9 cellular contexts compared by ENCODE assay signal in the genomic region with DNA sequence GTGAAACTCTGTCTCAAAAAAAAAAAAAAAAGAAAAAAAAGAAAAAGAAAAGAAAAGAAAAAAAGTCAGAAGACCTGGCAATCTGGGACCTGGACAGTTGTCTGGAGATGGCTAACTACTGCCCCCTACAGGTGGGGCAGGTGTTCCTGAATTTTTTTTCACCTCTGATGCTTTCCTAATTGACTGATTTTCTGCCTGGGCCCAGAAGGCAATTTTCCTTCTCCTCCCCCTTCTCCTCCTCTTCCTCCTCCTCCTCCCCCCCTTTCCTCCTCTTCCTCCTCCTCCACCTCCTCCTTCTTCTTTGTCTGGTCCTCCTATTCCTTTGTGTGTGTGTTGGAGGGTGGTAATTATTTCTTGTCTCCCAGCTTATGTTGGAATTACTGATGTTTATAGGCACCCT. TPM values are rescaled to one million over a fixed set of nuclear protein-coding genes. Genes with fewer than 3 reads are reported as not detected.
DNase-seq lines count a peak whose midpoint lies in the region; ATAC-seq, FAIRE-seq and TF ChIP-seq lines count a peak whose summit lies in the region.
"Had no signal": no experiment of that assay in that cellular context is flagged by ENCODE, and none has a peak within 500 bp of the region (broad histone marks: within the 10 kb centered on the region; RNA-seq: fewer than 3 reads in every experiment).

No MANE protein-coding gene starts in this region.

- no peak overlapping the region for H3K4me2 ChIP-seq in keratinocyte (ENCODE audit: control insufficient read depth, extremely low read depth, insufficient read depth, low read depth, low read length)

- intact Hi-C loops in ovary (cut with DNase I) = no loop called here

- POLR2A ChIA-PET in HEK293 (lab: Yijun Ruan, JAX) = interaction anchor here (0.7 to 0.8 kb wide), 2 partner anchors 41 to 671 kb away, joined by 4 to 7 read pairs; a partner anchor contains a TSS

- H3K4me1 ChIP-seq in HEK293 (ENCODE audit: control insufficient read depth, insufficient read depth, low read length) (no peaks in the 10 kb centered on the region), keratinocyte (ENCODE audit: control insufficient read depth, extremely low read depth, insufficient read depth, low read length) (no peaks in the 10 kb centered on the region), ovary (ENCODE audit: insufficient read depth) (no peaks in the 10 kb centered on the region)

- no peaks in the 10 kb centered on the region for H3K9me3 Mint-ChIP-seq in activated T-helper 17 cell treated with anti-CD3 and anti-CD28 coated beads, Interleukin-2, amount 50 U/mL, for 72 hours

- no peaks in the 10 kb centered on the region for H3K79me2 ChIP-seq in keratinocyte (ENCODE audit: control insufficient read depth, insufficient read depth, low read length)

- H3K27me3 ChIP-seq in keratinocyte (ENCODE audit: control insufficient read depth, extremely low read depth, insufficient read depth, low read length) = no peaks in the 10 kb centered on the region
- no peaks in the 10 kb centered on the region for H3K27me3 ChIP-seq in ovary

- H3K9me3 ChIP-seq in HEK293 (ENCODE audit: control insufficient read depth, insufficient read depth, low read depth, low read length) = no peaks in the 10 kb centered on the region
- no peaks in the 10 kb centered on the region for H3K9me3 ChIP-seq in keratinocyte (ENCODE audit: control insufficient read depth, low read depth, low read length)
- no peaks in the 10 kb centered on the region for H3K9me3 ChIP-seq in ovary
- H3K9me3 ChIP-seq: thoracic aorta had no signal

- no peaks in the 10 kb centered on the region for H3K4me1 Mint-ChIP-seq in activated T-helper 17 cell treated with anti-CD3 and anti-CD28 coated beads, Interleukin-2, amount 50 U/mL, for 72 hours

- peak; percentile 58 for TF ChIP-seq CTCF in D721Med (IDR thresholded peaks at IDR 0.05; ENCODE audit: insufficient read depth, missing control alignments)
- peak; percentile 75 for TF ChIP-seq CTCF in HEK293 (tag by site-specific recombination; IDR thresholded peaks at IDR 0.05)
- TF ChIP-seq CTCF in keratinocyte (optimal IDR thresholded peaks at IDR 0.05 in 1 of 3, IDR thresholded peaks at IDR 0.05 in 1 of 3, conservative IDR thresholded peaks at IDR 0.05 in 1 of 3; ENCODE audit: extremely low read depth in 1 of 3, insufficient read depth in 2 of 3, low read length in 3 of 3) = peak; percentile 61 to 74 (median 70)
- TF ChIP-seq CTCF in ovary (IDR thresholded peaks at IDR 0.05) = no peak

- dilution Hi-C loops in keratinocyte (cut with MboI; ENCODE audit: extremely low pct_ligation_motif_present, low sequenced_read_pairs) = no loop called here

- H3K36me3 Mint-ChIP-seq in activated T-helper 17 cell treated with anti-CD3 and anti-CD28 coated beads, Interleukin-2, amount 50 U/mL, for 72 hours (ENCODE audit: low read depth) = no peaks in the 10 kb centered on the region

- DNase-seq in D721Med (ENCODE audit: insufficient read length, low spot score) (no peak), SK-MEL-5 (ENCODE audit: low read depth, low spot score) (peak; percentile 73), keratinocyte (ENCODE audit: low read depth, low spot score) (no peak), H54 (ENCODE audit: insufficient read length, low spot score) (no peak), ovary (no peak)

- H3K4me3 ChIP-seq in HEK293 (ENCODE audit: low read depth, low read length) (no peak overlapping the region), keratinocyte (ENCODE audit: control insufficient read depth in 2 of 3, extremely low read depth in 1 of 3, insufficient read depth in 2 of 3, low read depth in 1 of 3, low read length in 3 of 3) (no peak overlapping the region), ovary (no peak overlapping the region)
- H3K4me3 ChIP-seq: thoracic aorta had no signal

- H3K27ac ChIP-seq in HEK293 (ENCODE audit: extremely low read depth, low read depth, low read length) (no peak overlapping the region), keratinocyte (ENCODE audit: control insufficient read depth, insufficient read depth, low read length) (no peak overlapping the region), ovary (no peak overlapping the region)
- H3K27ac ChIP-seq: thoracic aorta had no signal

- H3K36me3 ChIP-seq in HEK293 (ENCODE audit: control insufficient read depth in 2 of 2, insufficient read depth in 1 of 2, low read length in 2 of 2) = no peaks in the 10 kb centered on the region
- H3K36me3 ChIP-seq in keratinocyte (ENCODE audit: control insufficient read depth in 2 of 2, extremely low read depth in 1 of 2, insufficient read depth in 2 of 2, low read length in 2 of 2) = no peaks in the 10 kb centered on the region
- H3K36me3 ChIP-seq in ovary = no peaks in the 10 kb centered on the region
- H3K36me3 ChIP-seq: thoracic aorta had no signal

- CTCF ChIA-PET in HEK293 (lab: Yijun Ruan, JAX) = interaction anchor here (0.6 to 1.8 kb wide), 16 partner anchors 9 to 1408 kb away, joined by 3 to 11 read pairs (median 4); no protein-coding TSS in a partner anchor

- TF ChIP-seq POLR2A in H54 (IDR thresholded peaks at IDR 0.05; ENCODE audit: low read depth, low read length) (no peak), ovary (IDR thresholded peaks at IDR 0.05) (no peak)

- H3K9ac ChIP-seq in keratinocyte (ENCODE audit: control insufficient read depth, extremely low read depth, insufficient read depth, low read length) = no peak overlapping the region

- H3K27ac Mint-ChIP-seq in activated T-helper 17 cell treated with anti-CD3 and anti-CD28 coated beads, Interleukin-2, amount 50 U/mL, for 72 hours = no peak overlapping the region

- ATAC-seq in activated T-helper 17 cell treated with anti-CD3 and anti-CD28 coated beads, Interleukin-2, amount 50 U/mL, for 72 hours (replicated peaks) = no peak
- ATAC-seq in GM18907 (IDR thresholded peaks at IDR 0.05; ENCODE audit: unreplicated experiment) = no peak

- H3K4me3 Mint-ChIP-seq in activated T-helper 17 cell treated with anti-CD3 and anti-CD28 coated beads, Interleukin-2, amount 50 U/mL, for 72 hours = no peak overlapping the region

- FAIRE-seq in D721Med (lab: Jason Lieb, UNC) (no peak), keratinocyte (lab: Jason Lieb, UNC) (peak; percentile 29), H54 (lab: Jason Lieb, UNC) (no peak)

- H3K9me1 ChIP-seq in keratinocyte (ENCODE audit: control insufficient read depth, extremely low read depth, insufficient read depth, low read length) = no peaks in the 10 kb centered on the region

- no peaks in the 10 kb centered on the region for H4K20me1 ChIP-seq in keratinocyte (ENCODE audit: control insufficient read depth, extremely low read depth, insufficient read depth, low read length)

- peaks cover 12% of the 10 kb centered on the region for H3K27me3 Mint-ChIP-seq in activated T-helper 17 cell treated with anti-CD3 and anti-CD28 coated beads, Interleukin-2, amount 50 U/mL, for 72 hours

- no peak overlapping the region for H2AFZ ChIP-seq in keratinocyte (ENCODE audit: control insufficient read depth, low read length)

- in situ Hi-C loops in SK-MEL-5 (cut with HindIII; ENCODE audit: low pct_unique_long_range_greater_than_20kb, low sequenced_read_pairs) = no loop called here

- TF ChIP-seq EP300 in ovary (IDR thresholded peaks at IDR 0.05) = no peak

TF ChIP-seq in HEK293, 187 proteins besides CTCF, POLR2A, EP300 and RAD21 (continues in another document):
- TF ChIP-seq ZBTB21 (tag by site-specific recombination; IDR thresholded peaks at IDR 0.05) (no peak), ZNF654 (tag by site-specific recombination; IDR thresholded peaks at IDR 0.05; ENCODE audit: low read depth) (peak; percentile 75), ZNF776 (tag by site-specific recombination; IDR thresholded peaks at IDR 0.05; ENCODE audit: borderline replicate concordance) (no peak), ZNF555 (tag by site-specific recombination; conservative IDR thresholded peaks at IDR 0.05) (no peak), ZNF629 (tag by site-specific recombination; IDR thresholded peaks at IDR 0.05) (no peak), ZNF350 (tag by site-specific recombination; IDR thresholded peaks at IDR 0.05) (no peak), ZNF785 (tag by site-specific recombination; IDR thresholded peaks at IDR 0.05) (no peak), ZFHX2 (tag by site-specific recombination; conservative IDR thresholded peaks at IDR 0.05) (peak; percentile 71), GLI4 (tag by site-specific recombination; IDR thresholded peaks at IDR 0.05) (no peak)
- TF ChIP-seq, protein P1, sequence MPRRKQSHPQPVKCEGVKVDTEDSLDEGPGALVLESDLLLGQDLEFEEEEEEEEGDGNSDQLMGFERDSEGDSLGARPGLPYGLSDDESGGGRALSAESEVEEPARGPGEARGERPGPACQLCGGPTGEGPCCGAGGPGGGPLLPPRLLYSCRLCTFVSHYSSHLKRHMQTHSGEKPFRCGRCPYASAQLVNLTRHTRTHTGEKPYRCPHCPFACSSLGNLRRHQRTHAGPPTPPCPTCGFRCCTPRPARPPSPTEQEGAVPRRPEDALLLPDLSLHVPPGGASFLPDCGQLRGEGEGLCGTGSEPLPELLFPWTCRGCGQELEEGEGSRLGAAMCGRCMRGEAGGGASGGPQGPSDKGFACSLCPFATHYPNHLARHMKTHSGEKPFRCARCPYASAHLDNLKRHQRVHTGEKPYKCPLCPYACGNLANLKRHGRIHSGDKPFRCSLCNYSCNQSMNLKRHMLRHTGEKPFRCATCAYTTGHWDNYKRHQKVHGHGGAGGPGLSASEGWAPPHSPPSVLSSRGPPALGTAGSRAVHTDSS (tag by site-specific recombination; IDR thresholded peaks at IDR 0.05) = peak; percentile 66; the same call in 1 of the 2 replicates

RNA-seq across cellular contexts. Expression of a gene that starts 26.7 kb away (rescaled TPM):
- 1.6 and 3.1 TPM in 2 replicates for total RNA-seq in SK-MEL-5 (2014; rRNA removed; shearing (Covaris generic))
- 3.5 and 5.7 TPM in 2 replicates for polyA plus RNA-seq in SK-MEL-5 (2015; cell fraction: cytosol; rRNA removed)
- 4.5 and 7.0 TPM in 2 replicates for polyA plus RNA-seq in SK-MEL-5 (2015; cell fraction: nucleus; rRNA removed)
- polyA plus RNA-seq in keratinocyte (2.6 to 2.8 TPM (median 2.7 TPM) in 3 replicates), ovary (1 to 10 TPM; 1.1 to 1.6 TPM)
- polyA plus RNA-seq in keratinocyte (2011; ENCODE audit: low read depth) = 5.7 TPM
- polyA plus RNA-seq in keratinocyte (2011; cell fraction: cytosol; rRNA removed) = 1.8 and 2.7 TPM in 2 replicates
- 5.9 and 7.6 TPM in 2 replicates for polyA plus RNA-seq in keratinocyte (2011; cell fraction: nucleus; rRNA removed)
- 4.0 and 4.2 TPM in 2 replicates for polyA plus RNA-seq in keratinocyte (2012; ENCODE audit: low replicate concordance)
- 1.2 to 1.9 TPM (median 1.5 TPM) in 3 replicates for polyA minus RNA-seq in keratinocyte
- 12.5 TPM for polyA minus RNA-seq in keratinocyte (2011; cell fraction: cytosol; rRNA and poly(A)+ RNA removed)
- 4.7 and 6.4 TPM in 2 replicates for polyA minus RNA-seq in keratinocyte (2011; cell fraction: nucleus; rRNA and poly(A)+ RNA removed)
- under 1 TPM in 1 of 2 donors, not detected in 1; 0.13 TPM for total RNA-seq in activated T-helper 17 cell treated with anti-CD3 and anti-CD28 coated beads, Interleukin-2, amount 50 U/mL, for 72 hours
- 1 to 10 TPM in 1 of 7 donors, under 1 TPM in 6; 0.35 to 9.7 (median 0.60) TPM for total RNA-seq in ovary

Comparison
In these comparisons a context has a peak if more than half of its experiments do, and no peak if none do; other contexts are left out.
1. CTCF ChIP-seq: peak in D721Med (single experiment), HEK293 (single experiment) and keratinocyte (3 of 3); none in ovary (0 of 3).